ENCODE assay signal across 16 cellular contexts in genomic region chr3:43641306-43642114, GRCh38. TPM values are rescaled to one million over a fixed set of nuclear protein-coding genes. Genes with fewer than 3 reads are reported as not detected.
DNase-seq lines count a peak whose midpoint lies in the region; ATAC-seq and TF ChIP-seq lines count a peak whose summit lies in the region.
"Had no signal": no experiment of that assay in that cellular context is flagged by ENCODE, and none has a peak within 500 bp of the region (broad histone marks: within the 10 kb centered on the region; RNA-seq: fewer than 3 reads in every experiment).

No MANE protein-coding gene starts in this region.

- H3K4me1 ChIP-seq in subcutaneous abdominal adipose tissue (ENCODE audit: control insufficient read depth in 5 of 5, insufficient read depth in 5 of 5, low read length in 5 of 5) (peaks cover 0 to 13% (median 5%) of the 10 kb centered on the region in 5 donors), mucosa of descending colon (ENCODE audit: low read depth) (peaks cover 6% of the 10 kb centered on the region)
- H3K4me1 ChIP-seq: BLaER1, transverse colon had no signal

- H3K27me3 ChIP-seq in subcutaneous abdominal adipose tissue (ENCODE audit: control insufficient read depth in 5 of 5, insufficient read depth in 4 of 5, low read length in 5 of 5), result no peaks in the 10 kb centered on the region
- H3K27me3 ChIP-seq: BLaER1, transverse colon had no signal

- TF ChIP-seq CTCF in fibroblast of the aortic adventitia (IDR thresholded peaks at IDR 0.05; ENCODE audit: insufficient read depth, low read length) (no peak), mucosa of descending colon (IDR thresholded peaks at IDR 0.05) (no peak)

- ATAC-seq in mucosa of descending colon, result no peak
- ATAC-seq in HG03025 (IDR thresholded peaks at IDR 0.05; ENCODE audit: low FRiP score, unreplicated experiment), result no peak
- ATAC-seq: activated CD4-positive, CD25-positive, alpha-beta regulatory T cell treated with anti-CD3 and anti-CD28 coated beads, Interleukin-2, amount 50 U/mL, for 24 hours; activated naive CD8-positive, alpha-beta T cell treated with anti-CD3 and anti-CD28 coated beads, Interleukin-2, amount 50 U/mL, for 24 hours had no signal

- H3K36me3 ChIP-seq in subcutaneous abdominal adipose tissue (ENCODE audit: control insufficient read depth in 5 of 5, insufficient read depth in 5 of 5, low read length in 5 of 5) (no peaks in the 10 kb centered on the region), mucosa of descending colon (ENCODE audit: low read depth) (no peaks in the 10 kb centered on the region)
- H3K36me3 ChIP-seq: BLaER1, transverse colon had no signal

- intact Hi-C loops in mucosa of descending colon (cut with DNase I, micrococcal nuclease), result no loop called here

- peak; percentile 8 for DNase-seq in H4 (ENCODE audit: low spot score)
- peak; percentile 17 for DNase-seq in SIG-M5 (lab: John Stamatoyannopoulos, UW)
- DNase-seq in fibroblast of the aortic adventitia (ENCODE audit: low read depth), result peak; percentile 36
- DNase-seq in epidermal melanocyte (ENCODE audit: insufficient read length, low spot score), result no peak
- no peak for DNase-seq in mucosa of descending colon
- DNase-seq in NCI-H1092 treated with DMSO at 0.1 percent for 48 hours (lab: John Stamatoyannopoulos, UW), result no peak
- DNase-seq: activated naive CD8-positive, alpha-beta T cell treated with anti-CD3 and anti-CD28 coated beads, Interleukin-2, amount 50 U/mL, for 24 hours; left cardiac atrium; NCI-H1694; NCI-H226; Right ventricle myocardium superior; transverse colon had no signal

- H3K9me3 ChIP-seq in subcutaneous abdominal adipose tissue (ENCODE audit: control insufficient read depth in 5 of 5, low read length in 5 of 5), result no peaks in the 10 kb centered on the region
- no peaks in the 10 kb centered on the region for H3K9me3 ChIP-seq in mucosa of descending colon
- H3K9me3 ChIP-seq: BLaER1, transverse colon had no signal

- no peak overlapping the region for H3K9ac ChIP-seq in subcutaneous abdominal adipose tissue (ENCODE audit: low read length in 5 of 5)
- H3K9ac ChIP-seq: BLaER1 had no signal

- H3K4me3 ChIP-seq in fibroblast of the aortic adventitia (ENCODE audit: low read depth, low read length), result no peak overlapping the region
- H3K4me3 ChIP-seq in subcutaneous abdominal adipose tissue (ENCODE audit: low read depth in 1 of 5, low read length in 5 of 5), result no peak overlapping the region
- H3K4me3 ChIP-seq in mucosa of descending colon, result no peak overlapping the region
- H3K4me3 ChIP-seq: BLaER1, transverse colon had no signal

- H3K27ac ChIP-seq in subcutaneous abdominal adipose tissue (ENCODE audit: low read depth, low read length), result peak overlapping the region; percentile 21
- H3K27ac ChIP-seq: BLaER1, transverse colon had no signal

RNA-seq across cellular contexts. Expression of gene ANO10, which starts 19.7 kb away (rescaled TPM):
- total RNA-seq in H4 (2014; rRNA removed; shearing (Covaris generic)), result 17.5 and 20.0 TPM in 2 replicates
- total RNA-seq in fibroblast of the aortic adventitia (ENCODE audit: low replicate concordance), result 27.2 and 46.4 TPM in 2 replicates
- total RNA-seq in mucosa of descending colon, result 10 to 100 TPM; 46.6 to 100.0 (median 64.1) TPM

RNA-seq across cellular contexts. Expression of gene ABHD5, which starts 49.2 kb away (rescaled TPM):
- total RNA-seq in H4 (2014; rRNA removed; shearing (Covaris generic)), result 10.8 and 18.4 TPM in 2 replicates
- total RNA-seq in fibroblast of the aortic adventitia (ENCODE audit: low replicate concordance), result 15.5 and 27.4 TPM in 2 replicates
- 10 to 100 TPM; 27.8 to 44.4 (median 31.7) TPM for total RNA-seq in mucosa of descending colon

Comparison
In these comparisons a context has a peak if more than half of its experiments do, and no peak if none do; other contexts are left out.
1. DNase-seq: peak in H4 (single experiment), SIG-M5 (single experiment) and fibroblast of the aortic adventitia (single experiment); none in epidermal melanocyte (single experiment), mucosa of descending colon (0 of 3) and NCI-H1092 treated with DMSO at 0.1 percent for 48 hours (single experiment).